In genomic region chr7:155674556-155674955, GRCh38 we compare ENCODE assay signal across 22 cellular contexts. TPM values are rescaled to one million over a fixed set of nuclear protein-coding genes. Genes with fewer than 3 reads are reported as not detected.
DNase-seq lines count a peak whose midpoint lies in the region; FAIRE-seq and TF ChIP-seq lines count a peak whose summit lies in the region.
"Had no signal": no experiment of that assay in that cellular context is flagged by ENCODE, and none has a peak within 500 bp of the region (broad histone marks: within the 10 kb centered on the region; RNA-seq: fewer than 3 reads in every experiment).

No MANE protein-coding gene starts in this region.

- H4K20me1 ChIP-seq in endothelial cell of umbilical vein (replicated peaks; ENCODE audit: control insufficient read depth, extremely low read depth, insufficient read depth, low read length): peaks cover 6% of the 10 kb centered on the region
- peaks cover 62% of the 10 kb centered on the region for H4K20me1 ChIP-seq in neural progenitor cell (ENCODE audit: low read depth)

- H3K4me3 Mint-ChIP-seq in neural progenitor cell: no peak overlapping the region
- H3K4me3 Mint-ChIP-seq: CD8-positive, alpha-beta T cell had no signal

- H3K9me1 ChIP-seq in endothelial cell of umbilical vein (replicated peaks; ENCODE audit: control insufficient read depth, extremely low read depth, insufficient read depth, low read length): no peaks in the 10 kb centered on the region

- no peaks in the 10 kb centered on the region for H3K27me3 Mint-ChIP-seq in neural progenitor cell (ENCODE audit: insufficient read depth, low read depth)

- H3K4me1 ChIP-seq in endothelial cell of umbilical vein (ENCODE audit: control insufficient read depth, extremely low read depth, insufficient read depth, low read length): peaks cover 15% of the 10 kb centered on the region
- H3K4me1 ChIP-seq in neural progenitor cell: no peaks in the 10 kb centered on the region

- no peak overlapping the region for H2AFZ ChIP-seq in endothelial cell of umbilical vein (ENCODE audit: low read depth, low read length)
- no peak overlapping the region for H2AFZ ChIP-seq in neural progenitor cell (replicated peaks)
- H2AFZ ChIP-seq: PC-9 had no signal

- peaks cover 16% of the 10 kb centered on the region for H3K36me3 Mint-ChIP-seq in neural progenitor cell

- peaks cover 8% of the 10 kb centered on the region for H3F3A ChIP-seq in neural progenitor cell (ENCODE audit: low read depth)

- H3K27ac ChIP-seq in brain microvascular endothelial cell (peak overlapping the region; percentile 20), endothelial cell of umbilical vein (ENCODE audit: insufficient read depth, low read depth, low read length) (no peak overlapping the region), neural progenitor cell (no peak overlapping the region)
- H3K27ac ChIP-seq: A549, PC-9, SJSA1 had no signal

- POLR2A ChIA-PET in endothelial cell of umbilical vein (lab: Charles Lee): no interaction called here

- peaks cover 60% of the 10 kb centered on the region for H3K79me2 ChIP-seq in endothelial cell of umbilical vein (ENCODE audit: control insufficient read depth, insufficient read depth, low read length)
- peaks cover 84% of the 10 kb centered on the region for H3K79me2 ChIP-seq in neural progenitor cell (ENCODE audit: low read depth)

- no peaks in the 10 kb centered on the region for H3K36me3 ChIP-seq in brain microvascular endothelial cell (replicated peaks)
- peaks cover 2% of the 10 kb centered on the region in 2 experiments for H3K36me3 ChIP-seq in endothelial cell of umbilical vein (ENCODE audit: control insufficient read depth in 2 of 2, extremely low read depth in 1 of 2, insufficient read depth in 2 of 2, low read length in 2 of 2)
- no peaks in the 10 kb centered on the region for H3K36me3 ChIP-seq in neural progenitor cell
- peaks cover 4% of the 10 kb centered on the region for H3K36me3 ChIP-seq in MG63

- CTCF ChIA-PET in endothelial cell of umbilical vein (lab: Charles Lee): interaction anchor here (0.8 to 1.1 kb wide), 3 partner anchors 9 to 87 kb away, joined by 3 to 5 read pairs (median 3); no protein-coding TSS in a partner anchor

- H3K4me2 ChIP-seq in endothelial cell of umbilical vein (ENCODE audit: insufficient read depth, low read length): no peak overlapping the region
- no peak overlapping the region for H3K4me2 ChIP-seq in neural progenitor cell
- H3K4me2 ChIP-seq: A549, PC-9 had no signal

- in situ Hi-C loops in brain microvascular endothelial cell (cut with HindIII; ENCODE audit: low pct_ligation_motif_present, low sequenced_read_pairs): no loop called here

- H3K9ac ChIP-seq in endothelial cell of umbilical vein (replicated peaks; ENCODE audit: extremely low read depth, insufficient read depth, low read length): no peak overlapping the region
- H3K9ac ChIP-seq in neural progenitor cell: no peak overlapping the region

- no peaks in the 10 kb centered on the region for H3K9me3 Mint-ChIP-seq in neural progenitor cell
- H3K9me3 Mint-ChIP-seq: CD8-positive, alpha-beta T cell had no signal

- DNase-seq in EH (ENCODE audit: low read depth): peak; percentile 25
- peak; percentile 35 for DNase-seq in brain microvascular endothelial cell
- DNase-seq in endothelial cell of umbilical vein (ENCODE audit: low read depth, low spot score): peak; percentile 24
- DNase-seq in neural progenitor cell (ENCODE audit: low spot score): no peak
- no peak for DNase-seq in NCI-H345 treated with DMSO at 0.1 percent for 48 hours (lab: John Stamatoyannopoulos, UW; ENCODE audit: unreplicated experiment)
- DNase-seq in MG63: no peak
- DNase-seq in erythroblast (lab: John Stamatoyannopoulos, UW): no peak
- no peak for DNase-seq in dedifferentiated amniotic fluid mesenchymal stem cell (ENCODE audit: extremely low spot score)
- DNase-seq: AML-193; C1 segment of cervical spinal cord; CD8-positive, alpha-beta T cell; DMS79 treated with DMSO at 0.1 percent for 48 hours; KG1; NCI-H1048; NCI-H1694; NCI-H2029 treated with DMSO at 0.1 percent for 48 hours; NCI-H2227 treated with DMSO at 0.1 percent for 48 hours; NCI-H510A; NCI-H774; PC-9 had no signal

- H3K27me3 ChIP-seq in brain microvascular endothelial cell (replicated peaks) (no peaks in the 10 kb centered on the region), endothelial cell of umbilical vein (ENCODE audit: control insufficient read depth in 2 of 2, insufficient read depth in 2 of 2, low read length in 2 of 2) (no peaks in the 10 kb centered on the region), neural progenitor cell (no peaks in the 10 kb centered on the region), MG63 (no peaks in the 10 kb centered on the region)
- H3K27me3 ChIP-seq: SJSA1 had no signal

- no TSS peak for BruUV-seq in endothelial cell of umbilical vein (replicated peaks; lab: Mats Ljungman, UMichigan)

- intact Hi-C loops in endothelial cell of umbilical vein (cut with micrococcal nuclease): no loop called here

- no peak for FAIRE-seq in endothelial cell of umbilical vein (lab: Jason Lieb, UNC)
- FAIRE-seq: A549 had no signal

- dilution Hi-C loops in endothelial cell of umbilical vein (cut with MboI; ENCODE audit: extremely low pct_ligation_motif_present, low sequenced_read_pairs): no loop called here

- H3K9me3 ChIP-seq in endothelial cell of umbilical vein (replicated peaks; ENCODE audit: control insufficient read depth, insufficient read depth, low read length) (no peaks in the 10 kb centered on the region), neural progenitor cell (ENCODE audit: low read depth) (no peaks in the 10 kb centered on the region), MG63 (no peaks in the 10 kb centered on the region)
- H3K9me3 ChIP-seq: A549, SJSA1 had no signal

- peak overlapping the region; percentile 8 for H3K27ac Mint-ChIP-seq in neural progenitor cell
- H3K27ac Mint-ChIP-seq: CD8-positive, alpha-beta T cell had no signal

- TF ChIP-seq CTCF in brain microvascular endothelial cell (IDR thresholded peaks at IDR 0.05; ENCODE audit: low read depth, low read length, missing control alignments) (no peak), endothelial cell of umbilical vein (IDR thresholded peaks at IDR 0.05; ENCODE audit: extremely low read depth in 1 of 2, insufficient read depth in 1 of 2, low read depth in 1 of 2, low read length in 2 of 2) (no peak), neural progenitor cell (IDR thresholded peaks at IDR 0.05) (no peak)

- H3K4me3 ChIP-seq in brain microvascular endothelial cell (ENCODE audit: low read depth, low read length) (no peak overlapping the region), endothelial cell of umbilical vein (replicated peaks in 1 of 3; ENCODE audit: insufficient read depth in 1 of 3, low read depth in 1 of 3, low read length in 3 of 3) (no peak overlapping the region), neural progenitor cell (no peak overlapping the region), MG63 (no peak overlapping the region)
- H3K4me3 ChIP-seq: A549, PC-9, SJSA1 had no signal

- no peak for TF ChIP-seq POLR2A in endothelial cell of umbilical vein (IDR thresholded peaks at IDR 0.05; ENCODE audit: low read depth, low read length)
- TF ChIP-seq POLR2A in erythroblast (IDR thresholded peaks at IDR 0.05; ENCODE audit: low read length): no peak

- no peaks in the 10 kb centered on the region for H3K4me1 Mint-ChIP-seq in neural progenitor cell

TF ChIP-seq in endothelial cell of umbilical vein, 7 proteins besides CTCF, POLR2A, EP300 and RAD21:
- TF ChIP-seq MYC (IDR thresholded peaks at IDR 0.05; ENCODE audit: low read depth, low read length): no peak
- TF ChIP-seq JUN (IDR thresholded peaks at IDR 0.05; ENCODE audit: borderline replicate concordance, insufficient read depth, insufficient read length, low read depth): no peak
- no peak for TF ChIP-seq EZH2 (IDR thresholded peaks at IDR 0.05; ENCODE audit: borderline replicate concordance, low read depth, low read length, severe bottlenecking)
- no peak for TF ChIP-seq GATA2 (IDR thresholded peaks at IDR 0.05; ENCODE audit: insufficient read depth, insufficient read length, low read depth, low read length)

RNA-seq across cellular contexts. Expression of gene RBM33, which starts 30.1 kb away (rescaled TPM):
- total RNA-seq in endothelial cell of umbilical vein (62.9 and 68.2 TPM in 2 replicates), neural progenitor cell (ENCODE audit: low replicate concordance) (31.9 and 48.6 TPM in 2 replicates)
- polyA plus RNA-seq in endothelial cell of umbilical vein: 16.2 and 18.1 TPM in 2 replicates
- 7.1 and 8.3 TPM in 2 replicates for polyA plus RNA-seq in endothelial cell of umbilical vein (2011; cell fraction: cytosol; rRNA removed)
- polyA plus RNA-seq in endothelial cell of umbilical vein (2011; cell fraction: nucleus; rRNA removed): 70.0 and 70.8 TPM in 2 replicates
- polyA plus RNA-seq in endothelial cell of umbilical vein (2012): 18.0 and 18.1 TPM in 2 replicates
- 27.9 TPM in 2 replicates for polyA minus RNA-seq in endothelial cell of umbilical vein
- polyA minus RNA-seq in endothelial cell of umbilical vein (2011; cell fraction: cytosol; rRNA and poly(A)+ RNA removed): 24.6 TPM
- polyA minus RNA-seq in endothelial cell of umbilical vein (2011; cell fraction: nucleus; rRNA and poly(A)+ RNA removed): 77.2 and 93.3 TPM in 2 replicates
- total RNA-seq in MG63 (2014; rRNA removed; shearing (Covaris generic); ENCODE audit: low replicate concordance): 3.1 and 7.6 TPM in 2 replicates

Comparison
In these comparisons a context has a peak if more than half of its experiments do, and no peak if none do; other contexts are left out.
1. DNase-seq: peak in EH (single experiment), brain microvascular endothelial cell (single experiment) and endothelial cell of umbilical vein (single experiment); none in neural progenitor cell (single experiment), NCI-H345 treated with DMSO at 0.1 percent for 48 hours (single experiment), MG63 (single experiment), erythroblast (0 of 2) and dedifferentiated amniotic fluid mesenchymal stem cell (single experiment).